In the genomic region with DNA sequence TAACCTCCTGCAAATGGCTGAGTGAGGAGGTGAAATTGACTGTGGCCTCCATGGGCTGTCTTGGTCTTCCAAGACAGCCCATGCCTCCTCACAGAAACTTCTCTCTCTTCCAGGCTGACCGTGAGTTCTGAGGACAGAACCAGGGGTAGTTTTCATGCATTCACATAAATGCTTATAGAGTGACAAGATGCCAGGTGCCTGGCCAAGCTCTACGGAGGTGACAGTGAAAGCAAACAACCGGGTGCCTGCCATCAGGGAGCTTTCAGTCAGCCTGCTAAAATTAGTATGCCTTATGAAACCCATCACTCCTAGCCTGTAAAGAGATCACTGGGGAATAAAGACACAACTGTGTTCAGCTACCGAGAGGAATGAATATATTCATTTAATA, we compare ENCODE assay signal across 8 cellular contexts. TPM values are rescaled to one million over a fixed set of nuclear protein-coding genes. Genes with fewer than 3 reads are reported as not detected.
DNase-seq lines count a peak whose midpoint lies in the region; TF ChIP-seq lines count a peak whose summit lies in the region.

No MANE protein-coding gene starts in this region.

- H3K27me3 Mint-ChIP-seq in activated naive CD4-positive, alpha-beta T cell treated with anti-CD3 and anti-CD28 coated beads, Interleukin-2, amount 50 U/mL, for 24 hours: peaks cover 44% of the 10 kb centered on the region

- H3K9me3 ChIP-seq in mononuclear cell (ENCODE audit: low read depth, low read length): no peaks in the 10 kb centered on the region

- no peak for TF ChIP-seq CTCF in choroid plexus epithelial cell (conservative IDR thresholded peaks at IDR 0.05; ENCODE audit: low read depth, low read length)

- H3K4me3 Mint-ChIP-seq in activated naive CD4-positive, alpha-beta T cell treated with anti-CD3 and anti-CD28 coated beads, Interleukin-2, amount 50 U/mL, for 24 hours: peak overlapping the region; percentile 63

- no peaks in the 10 kb centered on the region for H3K36me3 Mint-ChIP-seq in activated naive CD4-positive, alpha-beta T cell treated with anti-CD3 and anti-CD28 coated beads, Interleukin-2, amount 50 U/mL, for 24 hours

- H3K9me3 Mint-ChIP-seq in activated naive CD4-positive, alpha-beta T cell treated with anti-CD3 and anti-CD28 coated beads, Interleukin-2, amount 50 U/mL, for 24 hours: no peaks in the 10 kb centered on the region

- peaks cover 17% of the 10 kb centered on the region for H3K4me1 Mint-ChIP-seq in activated naive CD4-positive, alpha-beta T cell treated with anti-CD3 and anti-CD28 coated beads, Interleukin-2, amount 50 U/mL, for 24 hours

- WGBS in urinary bladder: 41% methylated on average over 4 of the region's 4 CpGs

- H3K27ac Mint-ChIP-seq in activated naive CD4-positive, alpha-beta T cell treated with anti-CD3 and anti-CD28 coated beads, Interleukin-2, amount 50 U/mL, for 24 hours: no peak overlapping the region

- no peaks in the 10 kb centered on the region for H3K36me3 ChIP-seq in urinary bladder (ENCODE audit: insufficient read depth)

- no peak for DNase-seq in activated naive CD4-positive, alpha-beta T cell treated with Interleukin-2 at 50 U/mL for 16 hours
- DNase-seq in choroid plexus epithelial cell (ENCODE audit: low read depth) (no peak), NCI-H1092 treated with DMSO at 0.1 percent for 48 hours (lab: John Stamatoyannopoulos, UW) (no peak), COR-L47 (lab: John Stamatoyannopoulos, UW) (no peak), occipital lobe (lab: John Stamatoyannopoulos, UW) (no peak)

- peak overlapping the region; percentile 91 for H3K27ac ChIP-seq in urinary bladder (ENCODE audit: low read depth)

- H3K4me3 ChIP-seq in choroid plexus epithelial cell (ENCODE audit: low read depth, low read length) (peak overlapping the region; percentile 78), mononuclear cell (ENCODE audit: low read length) (peak overlapping the region; percentile 42), urinary bladder (ENCODE audit: low read depth, low read length) (peak overlapping the region; percentile 80)

- H3K27me3 ChIP-seq in mononuclear cell (ENCODE audit: insufficient read depth, low read length): peaks cover 14% of the 10 kb centered on the region

- peaks cover 21% of the 10 kb centered on the region for H3K4me1 ChIP-seq in mononuclear cell (ENCODE audit: insufficient read depth, low read length)
- H3K4me1 ChIP-seq in urinary bladder (ENCODE audit: insufficient read depth): no peaks in the 10 kb centered on the region

RNA-seq across cellular contexts. Expression of gene RHOBTB1, which starts 0.9 kb away (rescaled TPM):
- 4.1 TPM for total RNA-seq in mononuclear cell
- total RNA-seq in urinary bladder: 45.8 TPM
- polyA plus RNA-seq in urinary bladder: 6.7 TPM
- 40.6 TPM for total RNA-seq in occipital lobe
